In the genomic region with DNA sequence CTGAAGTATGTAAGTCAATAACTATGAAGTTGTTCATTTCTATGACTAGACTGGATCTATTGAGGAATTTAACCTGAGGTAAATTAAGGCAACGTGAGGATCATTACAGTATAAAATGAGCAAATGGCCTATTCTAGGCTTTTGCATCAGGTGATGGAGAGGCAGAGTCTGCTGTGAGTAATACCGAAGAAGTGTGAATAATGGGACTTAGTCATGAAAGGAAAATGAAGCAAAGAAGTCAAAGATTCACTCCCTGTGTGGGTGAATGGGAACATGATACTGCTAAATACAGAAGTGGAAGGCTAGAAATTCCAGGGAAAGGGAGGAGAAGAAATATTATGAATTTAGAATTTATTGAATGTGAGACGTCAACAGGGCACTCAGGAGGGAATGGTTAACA, we compare ENCODE assay signal across 18 cellular contexts.
A peak's percentile ranks its signal among the peaks of the same experiment; 100 is the strongest.
DNase-seq lines count a peak whose midpoint lies in the region; ATAC-seq and TF ChIP-seq lines count a peak whose summit lies in the region.
"Had no signal": no experiment of that assay in that cellular context is flagged by ENCODE, and none has a peak within 500 bp of the region (broad histone marks: within the 10 kb centered on the region; RNA-seq: fewer than 3 reads in every experiment).

No MANE protein-coding gene starts in this region.

- H3K4me3 ChIP-seq in epithelial cell of esophagus (ENCODE audit: low read length), result no peak overlapping the region
- H3K4me3 ChIP-seq: PC-9, right atrium auricular region, suprapubic skin had no signal

- DNase-seq in Daoy (ENCODE audit: low read depth) (peak; percentile 66), RPMI7951 (ENCODE audit: low read depth) (peak; percentile 75), epithelial cell of esophagus (ENCODE audit: low read depth) (peak; percentile 4), omental fat pad (ENCODE audit: low spot score) (no peak), pons (ENCODE audit: low spot score) (no peak)
- DNase-seq: activated CD4-positive, alpha-beta memory T cell treated with anti-CD3 and anti-CD28 coated beads, Interleukin-2, amount 10 ng/mL, durations not matched to agents 7 days and 5 days; activated T-cell treated with anti-CD3 and anti-CD28 coated beads, Interleukin-2, amount 50 U/mL, for 4 hours; immature natural killer cell; mesendoderm; NCI-H2081 treated with DMSO at 0.1 percent for 48 hours; NCI-H748 treated with DMSO at 0.1 percent for 48 hours; nephron progenitor cell; PC-9 had no signal

- TF ChIP-seq CTCF in epithelial cell of esophagus (IDR thresholded peaks at IDR 0.05; ENCODE audit: insufficient read depth, low read depth, low read length, missing control alignments) (no peak), omental fat pad (IDR thresholded peaks at IDR 0.05) (no peak)

- ATAC-seq in omental fat pad (ENCODE audit: low FRiP score) (peak; percentile 88), HG02981 (IDR thresholded peaks at IDR 0.05; ENCODE audit: unreplicated experiment) (no peak), HG02884 (IDR thresholded peaks at IDR 0.05; ENCODE audit: unreplicated experiment) (no peak)
- no peak for ATAC-seq in activated CD4-positive, CD25-positive, alpha-beta regulatory T cell treated with anti-CD3 and anti-CD28 coated beads, Interleukin-2, amount 50 U/mL, for 24 hours
- ATAC-seq: activated T-cell treated with anti-CD3 and anti-CD28 coated beads, Interleukin-2, amount 50 U/mL, for 4 hours had no signal

Comparison
In these comparisons a context has a peak if more than half of its experiments do, and no peak if none do; other contexts are left out.
1. DNase-seq: peak in Daoy (single experiment), RPMI7951 (single experiment) and epithelial cell of esophagus (single experiment); none in omental fat pad (single experiment) and pons (single experiment).